Comparison of ENCODE assay signal across 15 cellular contexts in genomic region chr2:57291209-57291608, GRCh38.
DNase-seq lines count a peak whose midpoint lies in the region; TF ChIP-seq lines count a peak whose summit lies in the region.
"Had no signal": no experiment of that assay in that cellular context is flagged by ENCODE, and none has a peak within 500 bp of the region (broad histone marks: within the 10 kb centered on the region; RNA-seq: fewer than 3 reads in every experiment).

No MANE protein-coding gene starts in this region.

- TF ChIP-seq CTCF in H9 (conservative IDR thresholded peaks at IDR 0.05) (no peak), endodermal cell (conservative IDR thresholded peaks at IDR 0.05) (no peak), progenitor cell of endocrine pancreas (IDR thresholded peaks at IDR 0.05; ENCODE audit: unreplicated experiment) (no peak), chondrocyte (IDR thresholded peaks at IDR 0.05) (no peak), Calu3 (IDR thresholded peaks at IDR 0.05; ENCODE audit: unreplicated experiment) (no peak)

- H3K4me3 Mint-ChIP-seq in H9: no peak overlapping the region
- no peak overlapping the region for H3K4me3 Mint-ChIP-seq in endodermal cell
- no peak overlapping the region for H3K4me3 Mint-ChIP-seq in progenitor cell of endocrine pancreas (ENCODE audit: low read depth)
- H3K4me3 Mint-ChIP-seq in chondrocyte (ENCODE audit: unreplicated experiment): no peak overlapping the region
- H3K4me3 Mint-ChIP-seq in Calu3 (ENCODE audit: low read depth, unreplicated experiment): no peak overlapping the region
- H3K4me3 Mint-ChIP-seq: CD14-positive monocyte; CD4-positive, alpha-beta memory T cell had no signal

- H3K56ac ChIP-seq in H9 (ENCODE audit: insufficient read length, low read depth, low read length): no peak overlapping the region

- H3K18ac ChIP-seq in H9 (ENCODE audit: insufficient read length, low read depth, low read length): no peak overlapping the region

- H4K20me1 ChIP-seq in H9 (ENCODE audit: control insufficient read depth, insufficient read depth, insufficient read length): no peaks in the 10 kb centered on the region
- H4K20me1 ChIP-seq: BLaER1 had no signal

- no peak overlapping the region for H2AK5ac ChIP-seq in H9 (ENCODE audit: insufficient read length, low read length)

- BruUV-seq in Calu3 (replicated peaks; lab: Mats Ljungman, UMichigan): no TSS peak

- H3K27ac Mint-ChIP-seq in H9: no peak overlapping the region
- H3K27ac Mint-ChIP-seq in endodermal cell: no peak overlapping the region
- H3K27ac Mint-ChIP-seq in progenitor cell of endocrine pancreas: peak overlapping the region; percentile 20
- H3K27ac Mint-ChIP-seq in chondrocyte (ENCODE audit: unreplicated experiment): no peak overlapping the region
- H3K27ac Mint-ChIP-seq in Calu3 (ENCODE audit: unreplicated experiment): no peak overlapping the region
- H3K27ac Mint-ChIP-seq: CD14-positive monocyte; CD4-positive, alpha-beta memory T cell had no signal

- no peak overlapping the region for H4K8ac ChIP-seq in H9 (replicated peaks; ENCODE audit: insufficient read length, low read depth, low read length)

- CTCF ChIA-PET in Calu3 (lab: Charles Lee): no interaction called here

- no peak overlapping the region for H3K27ac ChIP-seq in H9 (ENCODE audit: insufficient read length, low read depth, low read length)
- no peak overlapping the region for H3K27ac ChIP-seq in endodermal cell (ENCODE audit: low read depth, low read length)
- H3K27ac ChIP-seq: BLaER1 had no signal

- H3K36me3 Mint-ChIP-seq in H9 (ENCODE audit: insufficient read depth in 1 of 3, low read depth in 3 of 3) (no peaks in the 10 kb centered on the region), endodermal cell (ENCODE audit: low read depth) (no peaks in the 10 kb centered on the region), progenitor cell of endocrine pancreas (ENCODE audit: insufficient read depth) (no peaks in the 10 kb centered on the region), chondrocyte (ENCODE audit: low read depth) (no peaks in the 10 kb centered on the region), Calu3 (ENCODE audit: insufficient read depth, unreplicated experiment) (no peaks in the 10 kb centered on the region)
- H3K36me3 Mint-ChIP-seq: CD14-positive monocyte; CD4-positive, alpha-beta memory T cell had no signal

- no peak overlapping the region for H3T11ph ChIP-seq in H9 (ENCODE audit: low read length)

- H3K4me1 Mint-ChIP-seq in H9: no peaks in the 10 kb centered on the region
- no peaks in the 10 kb centered on the region for H3K4me1 Mint-ChIP-seq in endodermal cell
- no peaks in the 10 kb centered on the region for H3K4me1 Mint-ChIP-seq in progenitor cell of endocrine pancreas (ENCODE audit: low read depth)
- no peaks in the 10 kb centered on the region for H3K4me1 Mint-ChIP-seq in chondrocyte (ENCODE audit: low read depth)
- H3K4me1 Mint-ChIP-seq in Calu3 (ENCODE audit: low read depth, unreplicated experiment): no peaks in the 10 kb centered on the region
- H3K4me1 Mint-ChIP-seq: CD14-positive monocyte; CD4-positive, alpha-beta memory T cell had no signal

- H3K4ac ChIP-seq in H9 (ENCODE audit: low read depth, low read length): no peak overlapping the region

- no peaks in the 10 kb centered on the region for H3K23me2 ChIP-seq in H9 (ENCODE audit: insufficient read length, low read depth, low read length, poor library complexity, severe bottlenecking)

- no peak overlapping the region for H3K23ac ChIP-seq in H9 (ENCODE audit: insufficient read length, low read depth, low read length)

- no peak overlapping the region for H2AFZ ChIP-seq in H9 (ENCODE audit: low read length)

- no peak overlapping the region for H3K4me2 ChIP-seq in H9 (ENCODE audit: insufficient read depth, insufficient read length, low read length)
- H3K4me2 ChIP-seq: BLaER1 had no signal

- no peak for DNase-seq in H9
- DNase-seq in endodermal cell: peak; percentile 46
- peak; percentile 1 for DNase-seq in left kidney (ENCODE audit: low read depth, low spot score)
- no peak for DNase-seq in progenitor cell of endocrine pancreas (ENCODE audit: low spot score, unreplicated experiment)
- no peak for DNase-seq in NCI-H1694 treated with DMSO at 0.1 percent for 48 hours (lab: John Stamatoyannopoulos, UW)
- no peak for DNase-seq in NAMALWA (ENCODE audit: low spot score)
- no peak for DNase-seq in chondrocyte (ENCODE audit: low spot score)
- DNase-seq in Calu3: no peak
- DNase-seq: 8988T; CD4-positive, alpha-beta memory T cell; DMS79 treated with DMSO at 0.1 percent for 48 hours had no signal

- H3K4me1 ChIP-seq in H9 (ENCODE audit: insufficient read depth, low read length): no peaks in the 10 kb centered on the region
- H3K4me1 ChIP-seq in endodermal cell (ENCODE audit: control insufficient read depth, insufficient read depth, low read length): no peaks in the 10 kb centered on the region
- H3K4me1 ChIP-seq: BLaER1, HAP-1 had no signal

- no CpG with 5 or more reads among the region's 2 CpGs for WGBS in H9 (ENCODE audit: extremely low coverage, insufficient read length, low lambda C conversion rate)
- 74% methylated on average over 2 of the region's 2 CpGs; no CpG with 5 or more reads in 1 of the 2 experiments for WGBS in endodermal cell (ENCODE audit: insufficient coverage in 1 of 2, insufficient read length in 1 of 2), 2 experiments

- H2BK12ac ChIP-seq in H9 (ENCODE audit: insufficient read length, low read depth, low read length): peak overlapping the region; percentile 62

- H3K36me3 ChIP-seq in endodermal cell (ENCODE audit: control insufficient read depth, insufficient read depth, low read length): no peaks in the 10 kb centered on the region
- H3K36me3 ChIP-seq: BLaER1, HAP-1 had no signal

- no peaks in the 10 kb centered on the region for H3K27me3 ChIP-seq in H9 (ENCODE audit: insufficient read depth, low read length)
- H3K27me3 ChIP-seq in endodermal cell (ENCODE audit: control insufficient read depth, insufficient read depth, low read length, poor library complexity, severe bottlenecking): no peaks in the 10 kb centered on the region
- H3K27me3 ChIP-seq: BLaER1 had no signal

- H3K9ac ChIP-seq in H9 (ENCODE audit: extremely low read depth, insufficient read length, low read length): no peak overlapping the region
- H3K9ac ChIP-seq in endodermal cell (ENCODE audit: extremely low read depth, low read length, poor library complexity, severe bottlenecking): no peak overlapping the region
- H3K9ac ChIP-seq: BLaER1 had no signal

- intact Hi-C loops in Calu3 (cut with micrococcal nuclease; ENCODE audit: unreplicated experiment): no loop called here

- H4K91ac ChIP-seq in H9 (ENCODE audit: insufficient read length, low read depth, low read length): no peak overlapping the region

- no peaks in the 10 kb centered on the region for H3K79me2 ChIP-seq in H9 (ENCODE audit: insufficient read depth, low read length)

- no peaks in the 10 kb centered on the region for H3K79me1 ChIP-seq in H9 (ENCODE audit: insufficient read depth, low read depth, low read length, poor library complexity, severe bottlenecking)

- H2BK15ac ChIP-seq in H9 (ENCODE audit: low read depth, low read length): no peak overlapping the region

- H3K9me3 Mint-ChIP-seq in H9 (no peaks in the 10 kb centered on the region), endodermal cell (no peaks in the 10 kb centered on the region), progenitor cell of endocrine pancreas (ENCODE audit: low read depth) (no peaks in the 10 kb centered on the region), chondrocyte (ENCODE audit: low read depth) (no peaks in the 10 kb centered on the region), Calu3 (ENCODE audit: low read depth, unreplicated experiment) (no peaks in the 10 kb centered on the region)

- H3K27me3 Mint-ChIP-seq in H9 (ENCODE audit: low read depth) (no peaks in the 10 kb centered on the region), endodermal cell (ENCODE audit: insufficient read depth) (no peaks in the 10 kb centered on the region), progenitor cell of endocrine pancreas (no peaks in the 10 kb centered on the region), chondrocyte (ENCODE audit: low read depth) (no peaks in the 10 kb centered on the region), Calu3 (ENCODE audit: unreplicated experiment) (no peaks in the 10 kb centered on the region)
- H3K27me3 Mint-ChIP-seq: CD4-positive, alpha-beta memory T cell had no signal

- H4K5ac ChIP-seq in H9 (ENCODE audit: insufficient read length, low read depth, low read length): no peak overlapping the region

- H3K9me3 ChIP-seq in H9 (ENCODE audit: control insufficient read depth, low read depth, low read length) (no peaks in the 10 kb centered on the region), endodermal cell (ENCODE audit: control insufficient read depth, low read length) (no peaks in the 10 kb centered on the region)
- H3K9me3 ChIP-seq: BLaER1, HAP-1 had no signal

- no peak overlapping the region for H2BK5ac ChIP-seq in H9 (ENCODE audit: insufficient read length, low read length)

- H3K4me3 ChIP-seq in endodermal cell (ENCODE audit: low read length): no peak overlapping the region
- H3K4me3 ChIP-seq: BLaER1, GM12878, HAP-1 had no signal

- H3K14ac ChIP-seq in H9 (ENCODE audit: insufficient read depth, low read length): no peak overlapping the region

- H2BK120ac ChIP-seq in H9 (ENCODE audit: low read depth, low read length, poor library complexity, severe bottlenecking): no peak overlapping the region

- no peak overlapping the region for H2BK20ac ChIP-seq in H9 (ENCODE audit: low read depth, low read length, poor library complexity, severe bottlenecking)

Comparison
In these comparisons a context has a peak if more than half of its experiments do, and no peak if none do; other contexts are left out.
1. DNase-seq: peak in endodermal cell (single experiment) and left kidney (single experiment); none in H9 (single experiment), progenitor cell of endocrine pancreas (single experiment), NCI-H1694 treated with DMSO at 0.1 percent for 48 hours (single experiment), NAMALWA (single experiment), chondrocyte (single experiment) and Calu3 (single experiment).